In the genomic region with DNA sequence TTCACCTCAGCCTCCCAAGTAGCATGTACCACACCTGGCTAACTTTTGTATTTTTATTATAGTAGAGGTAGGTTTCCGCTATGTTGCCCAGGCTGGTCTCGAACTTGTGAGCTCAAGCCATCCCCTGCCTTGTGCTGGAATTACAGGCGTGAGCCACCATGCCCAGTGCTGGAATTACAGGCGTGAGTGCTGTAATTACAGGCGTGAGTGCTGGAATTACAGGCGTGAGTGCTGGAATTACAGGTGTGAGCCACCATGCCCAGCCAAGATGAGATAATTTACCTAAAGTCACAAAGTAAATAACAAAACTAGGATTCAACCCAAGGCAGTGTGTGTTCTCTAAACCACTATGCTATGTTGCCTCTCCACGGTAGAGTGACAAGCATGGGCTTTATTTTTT, we compare ENCODE assay signal across 2 cellular contexts.
TF ChIP-seq lines count a peak whose summit lies in the region.

No MANE protein-coding gene starts in this region.

TF ChIP-seq in HEK293, 187 proteins besides CTCF, POLR2A, EP300 and RAD21:
- no peak for TF ChIP-seq ZNF2 (tag by site-specific recombination; IDR thresholded peaks at IDR 0.05)
- no peak for TF ChIP-seq ZBTB11 (tag by site-specific recombination; conservative IDR thresholded peaks at IDR 0.05; ENCODE audit: low read depth)
- no peak for TF ChIP-seq ZNF555 (tag by site-specific recombination; conservative IDR thresholded peaks at IDR 0.05)
- no peak for TF ChIP-seq ZNF791 (tag by site-specific recombination; IDR thresholded peaks at IDR 0.05)
- TF ChIP-seq, protein P1, sequence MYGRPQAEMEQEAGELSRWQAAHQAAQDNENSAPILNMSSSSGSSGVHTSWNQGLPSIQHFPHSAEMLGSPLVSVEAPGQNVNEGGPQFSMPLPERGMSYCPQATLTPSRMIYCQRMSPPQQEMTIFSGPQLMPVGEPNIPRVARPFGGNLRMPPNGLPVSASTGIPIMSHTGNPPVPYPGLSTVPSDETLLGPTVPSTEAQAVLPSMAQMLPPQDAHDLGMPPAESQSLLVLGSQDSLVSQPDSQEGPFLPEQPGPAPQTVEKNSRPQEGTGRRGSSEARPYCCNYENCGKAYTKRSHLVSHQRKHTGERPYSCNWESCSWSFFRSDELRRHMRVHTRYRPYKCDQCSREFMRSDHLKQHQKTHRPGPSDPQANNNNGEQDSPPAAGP (tag by site-specific recombination; IDR thresholded peaks at IDR 0.05), result no peak
- TF ChIP-seq ZNF707 (tag by site-specific recombination; IDR thresholded peaks at IDR 0.05), result no peak
- TF ChIP-seq ZNF18 (tag by site-specific recombination; IDR thresholded peaks at IDR 0.05), result peak; percentile 62; the same call in 1 of the 2 replicates
- no peak for TF ChIP-seq ZNF830 (tag by site-specific recombination; IDR thresholded peaks at IDR 0.05; ENCODE audit: low read depth)

TF ChIP-seq in K562, 482 proteins besides CTCF, POLR2A, EP300 and RAD21:
- peak; percentile 40; the same call in 1 of the 2 replicates for TF ChIP-seq ZBTB33 (CRISPR knock-in tag; IDR thresholded peaks at IDR 0.05)
- no peak for TF ChIP-seq NELFE (IDR thresholded peaks at IDR 0.05; ENCODE audit: insufficient read depth, insufficient read length)
